20 cellular contexts compared by ENCODE assay signal in genomic region chr16:88376835-88377726, GRCh38. TPM values are rescaled to one million over a fixed set of nuclear protein-coding genes. Genes with fewer than 3 reads are reported as not detected.
DNase-seq lines count a peak whose midpoint lies in the region; ATAC-seq, FAIRE-seq and TF ChIP-seq lines count a peak whose summit lies in the region.
"Had no signal": no experiment of that assay in that cellular context is flagged by ENCODE, and none has a peak within 500 bp of the region (broad histone marks: within the 10 kb centered on the region; RNA-seq: fewer than 3 reads in every experiment).

No MANE protein-coding gene starts in this region.

- no peak overlapping the region for H3K27ac Mint-ChIP-seq in astrocyte (ENCODE audit: unreplicated experiment)
- H3K27ac Mint-ChIP-seq in stimulated activated memory B cell treated with anti-CD40 and anti-IgM and Interleukin-4, amounts not matched to agents 10 μg/mL and 1 μg/mL and 100 μg/mL, for 72 hours, result no peak overlapping the region
- H3K27ac Mint-ChIP-seq: CD8-positive, alpha-beta memory T cell; naive thymus-derived CD8-positive, alpha-beta T cell had no signal

- peaks cover 16% of the 10 kb centered on the region for H3K4me1 ChIP-seq in astrocyte (ENCODE audit: insufficient read depth, low read length)
- no peaks in the 10 kb centered on the region for H3K4me1 ChIP-seq in kidney (ENCODE audit: control insufficient read depth in 1 of 2, insufficient read depth in 1 of 2, low read depth in 1 of 2, low read length in 2 of 2)
- no peaks in the 10 kb centered on the region for H3K4me1 ChIP-seq in esophagus squamous epithelium
- H3K4me1 ChIP-seq: gastrocnemius medialis had no signal

- 45 to 55% methylated on average over 11 to 13 of the region's 30 CpGs for WGBS in esophagus squamous epithelium, 2 donors

- H3K4me3 Mint-ChIP-seq in astrocyte (ENCODE audit: unreplicated experiment), result no peak overlapping the region
- H3K4me3 Mint-ChIP-seq in stimulated activated memory B cell treated with anti-CD40 and anti-IgM and Interleukin-4, amounts not matched to agents 10 μg/mL and 1 μg/mL and 100 μg/mL, for 72 hours, result no peak overlapping the region
- H3K4me3 Mint-ChIP-seq: CD8-positive, alpha-beta memory T cell; H9; naive thymus-derived CD8-positive, alpha-beta T cell had no signal

- H3K4me1 Mint-ChIP-seq in astrocyte (ENCODE audit: low read depth, unreplicated experiment), result peaks cover 12% of the 10 kb centered on the region
- H3K4me1 Mint-ChIP-seq in stimulated activated memory B cell treated with anti-CD40 and anti-IgM and Interleukin-4, amounts not matched to agents 10 μg/mL and 1 μg/mL and 100 μg/mL, for 72 hours, result no peaks in the 10 kb centered on the region
- H3K4me1 Mint-ChIP-seq: CD8-positive, alpha-beta memory T cell had no signal

- H3K79me2 ChIP-seq in astrocyte (ENCODE audit: insufficient read depth, low read length), result no peaks in the 10 kb centered on the region

- H3K9me3 Mint-ChIP-seq in astrocyte (ENCODE audit: unreplicated experiment), result no peaks in the 10 kb centered on the region
- H3K9me3 Mint-ChIP-seq in stimulated activated memory B cell treated with anti-CD40 and anti-IgM and Interleukin-4, amounts not matched to agents 10 μg/mL and 1 μg/mL and 100 μg/mL, for 72 hours, result no peaks in the 10 kb centered on the region
- H3K9me3 Mint-ChIP-seq: CD8-positive, alpha-beta memory T cell; H9 had no signal

- H3K9ac ChIP-seq in astrocyte (ENCODE audit: low read length) (peak overlapping the region; percentile 1), kidney (ENCODE audit: low read length in 2 of 2) (no peak overlapping the region)

- ATAC-seq in stimulated activated memory B cell treated with anti-CD40 and anti-IgM and Interleukin-4, amounts not matched to agents 10 μg/mL and 1 μg/mL and 100 μg/mL, for 72 hours, result peak; percentile 25
- ATAC-seq in HG03039 (IDR thresholded peaks at IDR 0.05; ENCODE audit: unreplicated experiment) (no peak), GM18867 (IDR thresholded peaks at IDR 0.05; ENCODE audit: unreplicated experiment) (no peak)
- ATAC-seq: gastrocnemius medialis; naive thymus-derived CD8-positive, alpha-beta T cell had no signal

- H3K27ac ChIP-seq in astrocyte (ENCODE audit: low read depth, low read length) (no peak overlapping the region), kidney (ENCODE audit: low read depth in 2 of 2, low read length in 2 of 2) (no peak overlapping the region), esophagus squamous epithelium (no peak overlapping the region)
- H3K27ac ChIP-seq: gastrocnemius medialis had no signal

- no peaks in the 10 kb centered on the region for H4K20me1 ChIP-seq in astrocyte (ENCODE audit: insufficient read depth, low read length)

- FAIRE-seq in astrocyte (lab: Jason Lieb, UNC) (no peak), kidney (lab: Jason Lieb, UNC) (no peak)
- FAIRE-seq: keratinocyte had no signal

- H3K36me3 Mint-ChIP-seq in astrocyte (ENCODE audit: low read depth, unreplicated experiment), result no peaks in the 10 kb centered on the region
- H3K36me3 Mint-ChIP-seq in stimulated activated memory B cell treated with anti-CD40 and anti-IgM and Interleukin-4, amounts not matched to agents 10 μg/mL and 1 μg/mL and 100 μg/mL, for 72 hours, result no peaks in the 10 kb centered on the region
- H3K36me3 Mint-ChIP-seq: naive thymus-derived CD8-positive, alpha-beta T cell had no signal

- H3K36me3 ChIP-seq in astrocyte (ENCODE audit: insufficient read depth, low read length) (no peaks in the 10 kb centered on the region), kidney (ENCODE audit: control insufficient read depth in 1 of 2, insufficient read depth in 2 of 2, low read length in 2 of 2) (no peaks in the 10 kb centered on the region), esophagus squamous epithelium (no peaks in the 10 kb centered on the region)
- H3K36me3 ChIP-seq: gastrocnemius medialis had no signal

- TF ChIP-seq CTCF in GM20000 (IDR thresholded peaks at IDR 0.05; ENCODE audit: extremely low read depth, missing control alignments), result no peak
- TF ChIP-seq CTCF in astrocyte (IDR thresholded peaks at IDR 0.05; ENCODE audit: insufficient read depth, low read depth, low read length), result no peak
- no peak for TF ChIP-seq CTCF in kidney (IDR thresholded peaks at IDR 0.05; ENCODE audit: borderline replicate concordance, extremely low read depth, insufficient read depth)
- TF ChIP-seq CTCF in esophagus squamous epithelium (IDR thresholded peaks at IDR 0.05), result no peak

- H3K4me2 ChIP-seq in astrocyte (ENCODE audit: low read length), result no peak overlapping the region

- DNase-seq in GM20000 (ENCODE audit: low spot score) (peak; percentile 36), astrocyte (ENCODE audit: low read depth) (peak; percentile 29), kidney (peak; percentile 70), HuH-7.5 (ENCODE audit: low spot score) (no peak), esophagus squamous epithelium (lab: John Stamatoyannopoulos, UW) (no peak)
- DNase-seq: activated CD4-positive, alpha-beta T cell treated with anti-CD3 and anti-CD28 coated beads, Interleukin-2, amount 50 U/mL, for 1 hour; gastrocnemius medialis; H9; Kasumi-1; naive thymus-derived CD8-positive, alpha-beta T cell; NCI-H187; NCI-H82; retina; stimulated activated CD4-positive, alpha-beta T cell treated with anti-CD3 and anti-CD28 coated beads, Interleukin-4, amount 100 ng/mL, for 24 hours; T1000 had no signal

- H3K27me3 ChIP-seq in astrocyte (ENCODE audit: insufficient read depth, low read length), result no peaks in the 10 kb centered on the region
- peaks cover 0 to 65% (median 0%) of the 10 kb centered on the region in 4 donors for H3K27me3 ChIP-seq in esophagus squamous epithelium
- H3K27me3 ChIP-seq: gastrocnemius medialis had no signal

- H3K4me3 ChIP-seq in astrocyte (ENCODE audit: insufficient read depth, low read depth, low read length) (no peak overlapping the region), kidney (ENCODE audit: low read length in 2 of 2) (no peak overlapping the region), esophagus squamous epithelium (no peak overlapping the region)
- H3K4me3 ChIP-seq: gastrocnemius medialis had no signal

- TF ChIP-seq POLR2A in esophagus squamous epithelium (IDR thresholded peaks at IDR 0.05), result no peak

- intact Hi-C loops in kidney (cut with DNase I) (no loop called here), esophagus squamous epithelium (cut with DNase I) (no loop called here)

- H3K9me3 ChIP-seq in astrocyte (ENCODE audit: insufficient read depth, low read depth, low read length), result peaks cover 1% of the 10 kb centered on the region
- no peaks in the 10 kb centered on the region for H3K9me3 ChIP-seq in kidney (ENCODE audit: control insufficient read depth in 1 of 2, low read length in 2 of 2)
- H3K9me3 ChIP-seq in esophagus squamous epithelium, result no peaks in the 10 kb centered on the region
- H3K9me3 ChIP-seq: gastrocnemius medialis had no signal

- peaks cover 4% of the 10 kb centered on the region for H3K27me3 Mint-ChIP-seq in astrocyte (ENCODE audit: low read depth, unreplicated experiment)
- peaks cover 24% of the 10 kb centered on the region for H3K27me3 Mint-ChIP-seq in stimulated activated memory B cell treated with anti-CD40 and anti-IgM and Interleukin-4, amounts not matched to agents 10 μg/mL and 1 μg/mL and 100 μg/mL, for 72 hours

- H2AFZ ChIP-seq in astrocyte (ENCODE audit: low read depth, low read length), result no peak overlapping the region

RNA-seq across cellular contexts. Expression of gene ZNF469, which starts 5.7 kb away (rescaled TPM):
- total RNA-seq in astrocyte (17.7 and 29.4 TPM in 2 replicates), kidney (1.6 TPM), esophagus squamous epithelium (under 1 TPM; 0.26 to 0.57 (median 0.35) TPM)
- 0.09 TPM for polyA plus RNA-seq in kidney (ENCODE audit: insufficient read depth, low read depth, low replicate concordance)
- polyA plus RNA-seq: keratinocyte had no signal

Comparison
In these comparisons a context has a peak if more than half of its experiments do, and no peak if none do; other contexts are left out.
1. DNase-seq: peak in GM20000 (single experiment), astrocyte (single experiment) and kidney (single experiment); none in HuH-7.5 (single experiment) and esophagus squamous epithelium (single experiment).